In the genomic region with DNA sequence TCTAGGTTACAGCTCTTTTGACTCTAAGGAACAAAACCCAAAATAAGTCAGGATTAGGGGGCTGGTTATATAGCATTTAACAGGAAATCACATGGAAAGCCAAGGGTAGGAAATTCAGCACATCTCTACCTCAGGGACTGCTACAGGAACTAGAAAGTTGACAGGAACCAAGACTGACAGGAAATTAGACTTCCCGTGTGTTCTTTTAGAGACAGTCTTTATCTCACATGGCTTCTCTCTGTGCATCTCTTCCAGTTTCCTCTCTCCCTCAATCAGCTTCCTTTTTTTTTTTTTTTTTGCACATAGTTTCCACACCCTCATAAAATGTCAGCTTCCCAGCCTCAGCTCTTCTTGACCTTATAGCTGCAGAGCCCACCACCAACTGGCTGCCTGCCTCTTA, we compare ENCODE assay signal across 1 cellular context.
TF ChIP-seq lines count a peak whose summit lies in the region.

No MANE protein-coding gene starts in this region.

TF ChIP-seq in HepG2, 621 proteins besides CTCF, POLR2A, EP300 and RAD21:
- TF ChIP-seq DNMT3B (CRISPR knock-in tag; conservative IDR thresholded peaks at IDR 0.05) (no peak), AGO2 (optimal IDR thresholded peaks at IDR 0.05; ENCODE audit: low read depth, low read length) (no peak), ZFYVE20 (CRISPR knock-in tag; IDR thresholded peaks at IDR 0.05; ENCODE audit: borderline replicate concordance, low read depth) (no peak), USF2 (IDR thresholded peaks at IDR 0.05; ENCODE audit: low read depth, low read length) (no peak), USF2 (CRISPR knock-in tag; IDR thresholded peaks at IDR 0.05; ENCODE audit: borderline replicate concordance) (no peak), ZNF883 (CRISPR knock-in tag; IDR thresholded peaks at IDR 0.05; ENCODE audit: not compliant biosample characterization) (no peak), HNRNPLL (IDR thresholded peaks at IDR 0.05; ENCODE audit: low read depth, low read length, poor library complexity, severe bottlenecking) (no peak)
